Comparison of ENCODE assay signal across 20 cellular contexts in genomic region chr9:10387282-10387681, GRCh38.
"Had no signal": no experiment of that assay in that cellular context is flagged by ENCODE, and none has a peak within 500 bp of the region (broad histone marks: within the 10 kb centered on the region; RNA-seq: fewer than 3 reads in every experiment).

No MANE protein-coding gene starts in this region.

- DNase-seq: cortex of kidney; foreskin melanocyte; glutamatergic neuron; heart right ventricle; hippocampal formation; left cardiac atrium; left lung; mesenchymal stem cell; midbrain; naive thymus-derived CD4-positive, alpha-beta T cell; right lobe of liver; small intestine; stimulated activated CD4-positive, alpha-beta T cell treated with anti-CD3 and anti-CD28 coated beads, Interleukin-15, amount 100 ng/mL, for 24 hours; stimulated activated CD4-positive, alpha-beta T cell treated with anti-CD3 and anti-CD28 coated beads, Interleukin-2, amount 100 ng/mL, for 48 hours; stimulated activated naive B cell treated with anti-CD40 and anti-IgM and Interleukin-4, amounts not matched to agents 10 μg/mL and 1 μg/mL and 100 μg/mL, for 72 hours; upper lobe of left lung had no signal

- H3K9me3 Mint-ChIP-seq: nephron; neural progenitor cell; stimulated activated naive B cell treated with anti-CD40 and anti-IgM and Interleukin-4, amounts not matched to agents 10 μg/mL and 1 μg/mL and 100 μg/mL, for 72 hours; stimulated activated naive CD8-positive, alpha-beta T cell treated with anti-CD3 and anti-CD28 coated beads, Interleukin-15, Interleukin-2, amounts not matched to agents 100 ng/mL and 50 ng/mL, for 24 hours had no signal

- H3K27ac Mint-ChIP-seq: naive thymus-derived CD4-positive, alpha-beta T cell; nephron; neural progenitor cell; progenitor cell of endocrine pancreas; stimulated activated naive B cell treated with anti-CD40 and anti-IgM and Interleukin-4, amounts not matched to agents 10 μg/mL and 1 μg/mL and 100 μg/mL, for 72 hours; stimulated activated naive CD8-positive, alpha-beta T cell treated with anti-CD3 and anti-CD28 coated beads, Interleukin-15, Interleukin-2, amounts not matched to agents 100 ng/mL and 50 ng/mL, for 24 hours had no signal

- H3K4me1 Mint-ChIP-seq: naive thymus-derived CD4-positive, alpha-beta T cell; nephron; neural progenitor cell; stimulated activated naive B cell treated with anti-CD40 and anti-IgM and Interleukin-4, amounts not matched to agents 10 μg/mL and 1 μg/mL and 100 μg/mL, for 72 hours had no signal

- ATAC-seq: heart right ventricle; left cardiac atrium; left lung; naive thymus-derived CD4-positive, alpha-beta T cell; right lobe of liver; stimulated activated naive B cell treated with anti-CD40 and anti-IgM and Interleukin-4, amounts not matched to agents 10 μg/mL and 1 μg/mL and 100 μg/mL, for 72 hours had no signal

- H3K27me3 Mint-ChIP-seq: naive thymus-derived CD4-positive, alpha-beta T cell; progenitor cell of endocrine pancreas; stimulated activated naive B cell treated with anti-CD40 and anti-IgM and Interleukin-4, amounts not matched to agents 10 μg/mL and 1 μg/mL and 100 μg/mL, for 72 hours; stimulated activated naive CD8-positive, alpha-beta T cell treated with anti-CD3 and anti-CD28 coated beads, Interleukin-15, Interleukin-2, amounts not matched to agents 100 ng/mL and 50 ng/mL, for 24 hours had no signal

- H3K4me3 Mint-ChIP-seq: naive thymus-derived CD4-positive, alpha-beta T cell; nephron; neural progenitor cell; stimulated activated naive B cell treated with anti-CD40 and anti-IgM and Interleukin-4, amounts not matched to agents 10 μg/mL and 1 μg/mL and 100 μg/mL, for 72 hours; stimulated activated naive CD8-positive, alpha-beta T cell treated with anti-CD3 and anti-CD28 coated beads, Interleukin-15, Interleukin-2, amounts not matched to agents 100 ng/mL and 50 ng/mL, for 24 hours had no signal

- H3K36me3 Mint-ChIP-seq: naive thymus-derived CD4-positive, alpha-beta T cell; neural progenitor cell; stimulated activated naive B cell treated with anti-CD40 and anti-IgM and Interleukin-4, amounts not matched to agents 10 μg/mL and 1 μg/mL and 100 μg/mL, for 72 hours had no signal
